Comparison of ENCODE assay signal across 1 cellular context in the genomic region with DNA sequence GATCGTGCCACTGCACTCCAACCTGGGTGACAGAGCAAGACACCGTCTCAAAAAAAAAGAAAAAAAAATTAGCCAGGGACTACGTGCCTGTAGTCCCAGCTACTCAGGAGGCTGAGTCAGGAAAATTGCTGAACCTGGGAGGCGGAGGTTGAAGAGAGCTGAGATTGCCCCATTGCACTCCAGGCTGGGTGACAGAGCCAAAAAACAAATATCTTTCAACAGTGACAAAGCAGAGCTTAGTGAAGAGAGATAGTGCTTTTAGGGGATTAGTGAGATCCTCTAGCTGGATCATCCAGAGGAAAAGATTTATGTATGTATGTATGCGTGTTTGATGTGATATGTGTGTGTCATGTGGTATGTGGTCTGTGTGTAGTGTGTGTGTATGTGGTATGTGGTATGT.
TF ChIP-seq lines count a peak whose summit lies in the region.

No MANE protein-coding gene starts in this region.

TF ChIP-seq in IMR-90, 13 proteins besides CTCF, POLR2A, EP300 and RAD21 (continued from another document):
- TF ChIP-seq, protein P1, sequence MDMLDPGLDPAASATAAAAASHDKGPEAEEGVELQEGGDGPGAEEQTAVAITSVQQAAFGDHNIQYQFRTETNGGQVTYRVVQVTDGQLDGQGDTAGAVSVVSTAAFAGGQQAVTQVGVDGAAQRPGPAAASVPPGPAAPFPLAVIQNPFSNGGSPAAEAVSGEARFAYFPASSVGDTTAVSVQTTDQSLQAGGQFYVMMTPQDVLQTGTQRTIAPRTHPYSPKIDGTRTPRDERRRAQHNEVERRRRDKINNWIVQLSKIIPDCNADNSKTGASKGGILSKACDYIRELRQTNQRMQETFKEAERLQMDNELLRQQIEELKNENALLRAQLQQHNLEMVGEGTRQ (IDR thresholded peaks at IDR 0.05; ENCODE audit: low read depth, low read length): no peak
- TF ChIP-seq SMC3 (IDR thresholded peaks at IDR 0.05; ENCODE audit: low read depth, low read length) (no peak), BHLHE40 (IDR thresholded peaks at IDR 0.05; ENCODE audit: low read depth, low read length) (no peak)
TF ChIP-seq in IMR-90: peak in this region for 0.
